10 cellular contexts compared by ENCODE assay signal in genomic region chr6:27144740-27145079, GRCh38.
DNase-seq lines count a peak whose midpoint lies in the region; ATAC-seq, FAIRE-seq and TF ChIP-seq lines count a peak whose summit lies in the region.
"Had no signal": no experiment of that assay in that cellular context is flagged by ENCODE, and none has a peak within 500 bp of the region (broad histone marks: within the 10 kb centered on the region; RNA-seq: fewer than 3 reads in every experiment).

No MANE protein-coding gene starts in this region.

- H2AFZ ChIP-seq in HepG2 (ENCODE audit: low read length) (no peak overlapping the region), hepatocyte (no peak overlapping the region)

- H3K27me3 ChIP-seq in liver (ENCODE audit: control insufficient read depth in 4 of 4, insufficient read depth in 4 of 4, low read length in 3 of 4) = no peaks in the 10 kb centered on the region
- H3K27me3 ChIP-seq in HepG2 (ENCODE audit: control insufficient read depth in 1 of 2, insufficient read depth in 2 of 2, low read length in 2 of 2) = peaks cover 0 to 19% of the 10 kb centered on the region in 2 experiments; a peak in 4 of 5 replicates
- H3K27me3 ChIP-seq in SJSA1 (replicated peaks) = no peaks in the 10 kb centered on the region
- no peaks in the 10 kb centered on the region for H3K27me3 ChIP-seq in hepatocyte
- H3K27me3 ChIP-seq in vagina = no peaks in the 10 kb centered on the region

- TF ChIP-seq POLR2A in HepG2 (IDR thresholded peaks at IDR 0.05; ENCODE audit: insufficient read depth in 1 of 2, low read depth in 2 of 2, low read length in 2 of 2) (no peak), vagina (IDR thresholded peaks at IDR 0.05) (no peak)

- FAIRE-seq in HepG2 (lab: Jason Lieb, UNC) = no peak
- FAIRE-seq: G401.6 had no signal

- H3K4me1 ChIP-seq in liver (ENCODE audit: control insufficient read depth in 4 of 4, insufficient read depth in 4 of 4, low read length in 3 of 4) (peaks cover 2 to 24% (median 9%) of the 10 kb centered on the region in 4 donors), HepG2 (ENCODE audit: insufficient read depth, low read length) (peaks cover 27% of the 10 kb centered on the region), SJSA1 (replicated peaks) (peaks cover 10% of the 10 kb centered on the region; the same call in 1 of the 2 replicates), hepatocyte (ENCODE audit: insufficient read depth) (peaks cover 19% of the 10 kb centered on the region), vagina (peaks cover 15% of the 10 kb centered on the region)

- BruUV-seq in HepG2 (replicated peaks; lab: Mats Ljungman, UMichigan) = no TSS peak

- no peaks in the 10 kb centered on the region for H3K9me3 ChIP-seq in liver (ENCODE audit: control insufficient read depth in 4 of 4, low read length in 3 of 4)
- no peaks in the 10 kb centered on the region for H3K9me3 ChIP-seq in HepG2 (ENCODE audit: low read length)
- no peaks in the 10 kb centered on the region for H3K9me3 ChIP-seq in SJSA1 (replicated peaks)
- H3K9me3 ChIP-seq in hepatocyte (ENCODE audit: low read depth) = no peaks in the 10 kb centered on the region
- no peaks in the 10 kb centered on the region for H3K9me3 ChIP-seq in vagina

- ATAC-seq in HepG2 (no peak), GM21367 (IDR thresholded peaks at IDR 0.05; ENCODE audit: unreplicated experiment) (no peak)

- in situ Hi-C loops in HepG2 (cut with HindIII; ENCODE audit: extremely low pct_ligation_motif_present, low pct_unique_long_range_greater_than_20kb) = no loop called here

- H3K4me2 ChIP-seq in HepG2 (ENCODE audit: low read depth, low read length) = no peak overlapping the region; the same call in 1 of the 2 replicates
- peak overlapping the region; percentile 88 for H3K4me2 ChIP-seq in hepatocyte

- no peak overlapping the region for H3K9ac ChIP-seq in liver (ENCODE audit: low read depth in 1 of 2, low read length in 2 of 2)
- no peak overlapping the region for H3K9ac ChIP-seq in HepG2 (ENCODE audit: insufficient read depth, low read depth, low read length)

- CTCF ChIA-PET in HepG2 (lab: Yijun Ruan, JAX; ENCODE audit: low intra/inter-chr PET ratio, low total read pairs) = no interaction called here

- no peaks in the 10 kb centered on the region for H3K79me2 ChIP-seq in HepG2 (ENCODE audit: insufficient read depth, low read length)
- H3K79me2 ChIP-seq in hepatocyte = peaks cover 56% of the 10 kb centered on the region

- intact Hi-C loops in HepG2 (cut with micrococcal nuclease; ENCODE audit: unreplicated experiment) = no loop called here
- intact Hi-C loops in vagina (cut with DNase I) = no loop called here

- no peaks in the 10 kb centered on the region for H4K20me1 ChIP-seq in HepG2 (ENCODE audit: insufficient read depth, low read length)
- no peaks in the 10 kb centered on the region for H4K20me1 ChIP-seq in hepatocyte (ENCODE audit: insufficient read depth, poor library complexity, severe bottlenecking)

- DNase-seq in HepG2 (ENCODE audit: low spot score) (no peak), SJSA1 (ENCODE audit: low read depth in 1 of 2, low spot score in 2 of 2) (peak in 1 of 2 experiments; percentile 10), hepatocyte (ENCODE audit: low spot score) (no peak), vagina (ENCODE audit: extremely low spot score in 2 of 2) (no peak), DMS153 (lab: John Stamatoyannopoulos, UW) (no peak), cortex of kidney (lab: John Stamatoyannopoulos, UW) (no peak)
- DNase-seq: activated naive CD4-positive, alpha-beta T cell had no signal

- H3K4me3 ChIP-seq in liver (ENCODE audit: low read depth in 1 of 3, low read length in 3 of 3) (peak overlapping the region in 2 of 3 donors; percentile 60), HepG2 (replicated peaks in 1 of 3; ENCODE audit: insufficient read depth in 1 of 3, low read depth in 2 of 3, low read length in 3 of 3) (no peak overlapping the region), SJSA1 (peak overlapping the region; percentile 52), hepatocyte (peak overlapping the region; percentile 77), vagina (peak overlapping the region; percentile 59 to 71)

- H3K36me3 ChIP-seq in liver (ENCODE audit: control insufficient read depth in 4 of 4, insufficient read depth in 3 of 4, low read depth in 1 of 4, low read length in 3 of 4) (no peaks in the 10 kb centered on the region), HepG2 (replicated peaks in 1 of 2; ENCODE audit: control insufficient read depth in 1 of 2, insufficient read depth in 2 of 2, low read length in 2 of 2) (no peaks in the 10 kb centered on the region), SJSA1 (peaks cover 5% of the 10 kb centered on the region; the same call in 1 of the 2 replicates), hepatocyte (replicated peaks; ENCODE audit: insufficient read depth, low read depth) (no peaks in the 10 kb centered on the region), vagina (no peaks in the 10 kb centered on the region)

- WGBS in liver = 29% methylated on average over 6 of the region's 6 CpGs
- WGBS in HepG2 (ENCODE audit: low lambda C conversion rate) = 62% methylated on average over 6 of the region's 6 CpGs
- 14% methylated on average over 6 of the region's 6 CpGs for WGBS in hepatocyte (ENCODE audit: low lambda C conversion rate, missing lambda C conversion rate)

- no peaks in the 10 kb centered on the region for H3K9me2 ChIP-seq in hepatocyte (replicated peaks; ENCODE audit: insufficient read depth)

- no peak overlapping the region for H3K27ac ChIP-seq in liver (ENCODE audit: low read depth in 1 of 2, low read length in 2 of 2)
- no peak overlapping the region for H3K27ac ChIP-seq in HepG2 (ENCODE audit: extremely low read length, insufficient read depth, low read length)
- no peak overlapping the region for H3K27ac ChIP-seq in SJSA1
- peak overlapping the region; percentile 94 for H3K27ac ChIP-seq in hepatocyte
- H3K27ac ChIP-seq in vagina = no peak overlapping the region

- POLR2A ChIA-PET in HepG2 (lab: Yijun Ruan, JAX) = interaction anchor here (1.3 kb wide), 1 partner anchor 18 kb away, joined by 3 read pairs; no protein-coding TSS in a partner anchor

- TF ChIP-seq CTCF in liver (IDR thresholded peaks at IDR 0.05; ENCODE audit: low read depth, low read length, missing input control) (no peak), HepG2 (CRISPR knock-in tag; IDR thresholded peaks at IDR 0.05) (no peak), hepatocyte (IDR thresholded peaks at IDR 0.05; ENCODE audit: poor library complexity) (no peak), vagina (IDR thresholded peaks at IDR 0.05) (no peak)

- TF ChIP-seq EP300 in HepG2 (IDR thresholded peaks at IDR 0.05; ENCODE audit: low read depth in 2 of 2, low read length in 2 of 2) (no peak), HepG2 (CRISPR knock-in tag; IDR thresholded peaks at IDR 0.05; ENCODE audit: borderline replicate concordance) (no peak)

- no peak for TF ChIP-seq RAD21 in liver (IDR thresholded peaks at IDR 0.05)
- no peak for TF ChIP-seq RAD21 in HepG2 (CRISPR knock-in tag; IDR thresholded peaks at IDR 0.05)

TF ChIP-seq in liver, 16 proteins besides CTCF, POLR2A, EP300 and RAD21:
- TF ChIP-seq FOXA2 (IDR thresholded peaks at IDR 0.05) (no peak), HNF4G (IDR thresholded peaks at IDR 0.05) (no peak), FOXA1 (IDR thresholded peaks at IDR 0.05) (no peak), YY1 (IDR thresholded peaks at IDR 0.05) (no peak), SP1 (IDR thresholded peaks at IDR 0.05) (no peak), EGR1 (IDR thresholded peaks at IDR 0.05; ENCODE audit: low read depth in 2 of 2) (no peak), HNF4A (conservative IDR thresholded peaks at IDR 0.05) (peak in 1 of 2 donors; percentile 9)

TF ChIP-seq in HepG2, 621 proteins besides CTCF, POLR2A, EP300 and RAD21:
- no peak for TF ChIP-seq FOSL2 (CRISPR knock-in tag; IDR thresholded peaks at IDR 0.05)

Comparison
In these comparisons a context has a peak if more than half of its experiments do, and no peak if none do; other contexts are left out.
1. H3K4me3 ChIP-seq: peak in liver (2 of 3), SJSA1 (single experiment), hepatocyte (single experiment) and vagina (2 of 2); none in HepG2 (0 of 3).